In genomic region chr6:39797751-39798150, GRCh38 we compare ENCODE assay signal across 21 cellular contexts. TPM values are rescaled to one million over a fixed set of nuclear protein-coding genes. Genes with fewer than 3 reads are reported as not detected.
A peak's percentile ranks its signal among the peaks of the same experiment; 100 is the strongest.
DNase-seq lines count a peak whose midpoint lies in the region; ATAC-seq, FAIRE-seq and TF ChIP-seq lines count a peak whose summit lies in the region.
"Had no signal": no experiment of that assay in that cellular context is flagged by ENCODE, and none has a peak within 500 bp of the region (broad histone marks: within the 10 kb centered on the region; RNA-seq: fewer than 3 reads in every experiment).

No MANE protein-coding gene starts in this region.

- TF ChIP-seq POLR2A in GM12878 (IDR thresholded peaks at IDR 0.05; ENCODE audit: low read depth, low read length) (no peak), esophagus muscularis mucosa (IDR thresholded peaks at IDR 0.05; ENCODE audit: low read depth) (no peak)

- H3K27ac ChIP-seq in GM12878 (ENCODE audit: control insufficient read depth, insufficient read depth) = no peak overlapping the region
- peak overlapping the region; percentile 60 for H3K27ac ChIP-seq in cingulate gyrus (ENCODE audit: low read depth, low read length)
- peak overlapping the region; percentile 15 to 97 (median 64) for H3K27ac ChIP-seq in esophagus muscularis mucosa (replicated peaks in 1 of 4)
- H3K27ac ChIP-seq: A549; BLaER1 treated with 17β-estradiol and CSF1 and Interleukin-3, amounts not matched to agents 10 nM and 100 nM had no signal

- no peak overlapping the region for H3K4me2 ChIP-seq in GM12878 (ENCODE audit: control insufficient read depth, insufficient read depth)
- H3K4me2 ChIP-seq: A549; BLaER1 treated with 17β-estradiol and CSF1 and Interleukin-3, amounts not matched to agents 10 nM and 100 nM; GM23338 had no signal

- no peaks in the 10 kb centered on the region for H3K79me2 ChIP-seq in GM12878 (ENCODE audit: control insufficient read depth, insufficient read depth, low read length)

- H3K27ac Mint-ChIP-seq in CD14-positive monocyte = no peak overlapping the region
- H3K27ac Mint-ChIP-seq: CD4-positive, alpha-beta memory T cell; GM23338; H9 had no signal

- H3K4me3 ChIP-seq in GM12878 (no peak overlapping the region), esophagus muscularis mucosa (no peak overlapping the region)
- H3K4me3 ChIP-seq: A549; BLaER1 treated with 17β-estradiol and CSF1 and Interleukin-3, amounts not matched to agents 10 nM and 100 nM; GM23338 had no signal

- FAIRE-seq in GM12878 (lab: Jason Lieb, UNC) = no peak
- FAIRE-seq: A549, G401.6 had no signal

- H3K27me3 Mint-ChIP-seq in CD14-positive monocyte (ENCODE audit: low read depth in 3 of 3) = peaks cover 25 to 34% (median 26%) of the 10 kb centered on the region in 3 donors

- H3K4me3 Mint-ChIP-seq in CD14-positive monocyte = no peak overlapping the region
- H3K4me3 Mint-ChIP-seq: CD4-positive, alpha-beta memory T cell; GM23338; H9 had no signal

- TF ChIP-seq CTCF in GM12878 (IDR thresholded peaks at IDR 0.05 in 2 of 3, conservative IDR thresholded peaks at IDR 0.05 in 1 of 3; ENCODE audit: control insufficient read depth in 2 of 3, extremely low read depth in 1 of 3, insufficient read depth in 1 of 3, low read depth in 3 of 3, low read length in 3 of 3) (no peak), esophagus muscularis mucosa (IDR thresholded peaks at IDR 0.05) (no peak), CD14-positive monocyte (IDR thresholded peaks at IDR 0.05) (no peak)

- POLR2A ChIA-PET in GM12878 (lab: Charles Lee) = interaction anchor here (0.7 kb wide), 1 partner anchor 316 kb away, joined by 3 read pairs; no protein-coding TSS in a partner anchor

- H3K4me1 ChIP-seq in GM12878 (ENCODE audit: control insufficient read depth, insufficient read depth, low read length) = no peaks in the 10 kb centered on the region
- peaks cover 15 to 93% (median 86%) of the 10 kb centered on the region in 4 donors for H3K4me1 ChIP-seq in esophagus muscularis mucosa
- H3K4me1 ChIP-seq: A549, BE2C had no signal

- in situ Hi-C loops in GM12878 (cut with MboI) = no loop called here

- no peaks in the 10 kb centered on the region for H3K4me1 Mint-ChIP-seq in CD14-positive monocyte
- H3K4me1 Mint-ChIP-seq: CD4-positive, alpha-beta memory T cell had no signal

- H3K9me3 Mint-ChIP-seq in CD14-positive monocyte = peaks cover 0 to 4% (median 0%) of the 10 kb centered on the region in 7 donors
- H3K9me3 Mint-ChIP-seq: CD4-positive, alpha-beta memory T cell; GM23338; H9 had no signal

- no peak for ATAC-seq in GM12878
- ATAC-seq: A549, GM23338, HCT116 had no signal

- H3K9me3 ChIP-seq in GM12878 (replicated peaks; ENCODE audit: control insufficient read depth, insufficient read depth, low read length) (no peaks in the 10 kb centered on the region), esophagus muscularis mucosa (no peaks in the 10 kb centered on the region)
- H3K9me3 ChIP-seq: A549; BE2C; BLaER1 treated with 17β-estradiol and CSF1 and Interleukin-3, amounts not matched to agents 10 nM and 100 nM had no signal

- H3K36me3 ChIP-seq in GM12878 (ENCODE audit: control insufficient read depth in 2 of 2, insufficient read depth in 2 of 2, low read length in 1 of 2) (no peaks in the 10 kb centered on the region), esophagus muscularis mucosa (peaks cover 0 to 17% (median 2%) of the 10 kb centered on the region in 4 donors)
- H3K36me3 ChIP-seq: BE2C; BLaER1 treated with 17β-estradiol and CSF1 and Interleukin-3, amounts not matched to agents 10 nM and 100 nM had no signal

- BruUV-seq in GM12878 (replicated peaks; lab: Mats Ljungman, UMichigan) = no TSS peak

- H3K9ac ChIP-seq in GM12878 (ENCODE audit: control insufficient read depth, insufficient read depth, low read length) = no peak overlapping the region
- H3K9ac ChIP-seq: BLaER1 treated with 17β-estradiol and CSF1 and Interleukin-3, amounts not matched to agents 10 nM and 100 nM had no signal

- DNase-seq in GM12878 (ENCODE audit: low read depth, low spot score) (no peak), esophagus muscularis mucosa (ENCODE audit: extremely low spot score) (no peak), CD14-positive monocyte (ENCODE audit: low spot score) (no peak), MV-4-11 (lab: John Stamatoyannopoulos, UW) (no peak), activated gamma-delta T cell treated with Interleukin-2 at 50 U/mL for 16 hours (no peak)
- DNase-seq: 8988T; ACHN; AML-193; BE2C; Calu3; CD4-positive, alpha-beta memory T cell; COR-L47; DMS153; DND-41; H9 had no signal

- H3K27me3 ChIP-seq in GM12878 (replicated peaks in 1 of 2; ENCODE audit: control insufficient read depth in 2 of 2, insufficient read depth in 2 of 2, low read length in 1 of 2) (peaks cover 0 to 2% of the 10 kb centered on the region in 2 experiments; a peak in 3 of 4 replicates), esophagus muscularis mucosa (no peaks in the 10 kb centered on the region)

- no peaks in the 10 kb centered on the region for H3K36me3 Mint-ChIP-seq in CD14-positive monocyte
- H3K36me3 Mint-ChIP-seq: CD4-positive, alpha-beta memory T cell had no signal

- TF ChIP-seq RAD21 in GM12878 (IDR thresholded peaks at IDR 0.05; ENCODE audit: insufficient read depth, low read depth, low read length) = no peak

- H4K20me1 ChIP-seq in GM12878 (ENCODE audit: control insufficient read depth, insufficient read depth) = no peaks in the 10 kb centered on the region

- H2AFZ ChIP-seq in GM12878 (ENCODE audit: control insufficient read depth, low read depth, low read length) = no peak overlapping the region
- H2AFZ ChIP-seq: GM23338 had no signal

- RAD21 ChIA-PET in GM12878 (lab: Charles Lee; ENCODE audit: unreplicated experiment) = no interaction called here

- 3% methylated on average over 2 of the region's 2 CpGs for WGBS in GM12878 (ENCODE audit: insufficient coverage, insufficient replicate concordance, low lambda C conversion rate, missing lambda C conversion rate)
- 69% methylated on average over 2 of the region's 2 CpGs for WGBS in esophagus muscularis mucosa

- TF ChIP-seq EP300 in GM12878 (IDR thresholded peaks at IDR 0.05; ENCODE audit: borderline replicate concordance in 1 of 2, control insufficient read depth in 1 of 2, low read depth in 2 of 2, low read length in 2 of 2) = no peak
- TF ChIP-seq EP300 in esophagus muscularis mucosa (IDR thresholded peaks at IDR 0.05) = no peak

- CTCF ChIA-PET in GM12878 (lab: Yijun Ruan, JAX) = interaction anchor here (0.7 to 2.3 kb wide), 5 partner anchors 20 to 345 kb away, joined by 3 to 10 read pairs (median 3); no protein-coding TSS in a partner anchor

- intact Hi-C loops in GM12878 (cut with micrococcal nuclease; ENCODE audit: unreplicated experiment) (no loop called here), esophagus muscularis mucosa (cut with DNase I) (loop anchor here (10.0 kb wide), 1 partner anchor 303 kb away; no protein-coding TSS in a partner anchor), CD14-positive monocyte (cut with micrococcal nuclease) (no loop called here)

- SMC1A ChIA-PET in GM12878 (lab: Charles Lee; ENCODE audit: uncharacterized antibody, unreplicated experiment) = interaction anchor here (1.5 kb wide), 1 partner anchor 16 kb away, joined by 5 read pairs; no protein-coding TSS in a partner anchor

TF ChIP-seq in GM12878, 131 proteins besides CTCF, POLR2A, EP300 and RAD21 (continues in another document):
- TF ChIP-seq MXI1 (IDR thresholded peaks at IDR 0.05; ENCODE audit: low read depth, low read length) (no peak), ZBTB40 (IDR thresholded peaks at IDR 0.05; ENCODE audit: borderline replicate concordance) (peak; percentile 70)

RNA-seq across cellular contexts. Expression of gene DAAM2, which starts 5.6 kb away (rescaled TPM):
- total RNA-seq in GM12878 (2013; cell fraction: nucleolus; rRNA removed) = 0.13 TPM in 1 of 2 replicates, not detected in the other
- not detected in 2 replicates for total RNA-seq in GM12878 (2014; rRNA removed)
- total RNA-seq in GM12878 (2014; rRNA removed; fragmentation: Illumina TruSeq; extraction: Trizol) = not detected in 2 replicates
- 0.05 TPM in 1 of 2 replicates, not detected in the other for total RNA-seq in GM12878 (2021)
- not detected for polyA plus RNA-seq in GM12878 (2011; ENCODE audit: low read depth)
- 0.13 and 0.22 TPM in 2 replicates for polyA plus RNA-seq in GM12878 (2011; rRNA removed)
- polyA plus RNA-seq in GM12878 (2011; cell fraction: cytosol; rRNA removed) = 0.06 and 0.12 TPM in 2 replicates
- polyA plus RNA-seq in GM12878 (2011; cell fraction: nucleus; rRNA removed) = 0.25 and 0.27 TPM in 2 replicates
- 0.06 TPM in 1 of 2 replicates, not detected in the other for polyA plus RNA-seq in GM12878 (2012)
- polyA plus RNA-seq in GM12878 (2014; fragmentation: Illumina TruSeq; extraction: Trizol) = not detected in 2 replicates
- polyA plus RNA-seq in GM12878 (2014; fragmentation: Nextera tagmentation; extraction: Ambion mirVana) = not detected
- polyA plus RNA-seq in GM12878 (2014; rRNA removed) = not detected in 2 replicates
- not detected for polyA plus RNA-seq in GM12878 (2016; fragmentation: Nextera tagmentation; extraction: Ambion mirVana)
- polyA minus RNA-seq in GM12878 (2011; rRNA and poly(A)+ RNA removed) = under 0.01 and 0.31 TPM in 2 replicates
- not detected in 2 replicates for polyA minus RNA-seq in GM12878 (2011; cell fraction: cytosol; rRNA and poly(A)+ RNA removed)
- polyA minus RNA-seq in GM12878 (2011; cell fraction: nucleus; rRNA and poly(A)+ RNA removed) = under 0.01 and 0.29 TPM in 2 replicates
- total RNA-seq in esophagus muscularis mucosa = 100 to 1,000 TPM; 221 to 446 (median 392) TPM
- polyA plus RNA-seq in CD14-positive monocyte = not detected
- total RNA-seq: Calu3; CD4-positive, alpha-beta memory T cell had no signal
- polyA plus RNA-seq: A549; CD4-positive, alpha-beta memory T cell had no signal

Comparison
In these comparisons a context has a peak if more than half of its experiments do, and no peak if none do; other contexts are left out.
1. RNA of gene DAAM2, which starts 5.6 kb away (total RNA-seq): 221 to 446 TPM in esophagus muscularis mucosa; 0.05 to 0.13 TPM in GM12878; every median in the first group is over 100 times any median in the second.